ENCODE assay signal across 2 cellular contexts in genomic region chr2:263022-263738, GRCh38.
A peak's percentile ranks its signal among the peaks of the same experiment; 100 is the strongest.
TF ChIP-seq lines count a peak whose summit lies in the region.

No MANE protein-coding gene starts in this region.

TF ChIP-seq in Ishikawa, 13 proteins besides CTCF, POLR2A, EP300 and RAD21:
- TF ChIP-seq CEBPB (IDR thresholded peaks at IDR 0.05): no peak
- no peak for TF ChIP-seq NFIC (IDR thresholded peaks at IDR 0.05)
- TF ChIP-seq FOXM1 (IDR thresholded peaks at IDR 0.05; ENCODE audit: borderline replicate concordance, low read depth): no peak
- peak; percentile 30 for TF ChIP-seq TEAD4 (IDR thresholded peaks at IDR 0.05)

TF ChIP-seq in H1, 55 proteins besides CTCF, POLR2A, EP300 and RAD21:
- peak; percentile 18; the same call in 1 of the 2 replicates for TF ChIP-seq MAX (IDR thresholded peaks at IDR 0.05)
- no peak for TF ChIP-seq RFX5 (IDR thresholded peaks at IDR 0.05; ENCODE audit: borderline replicate concordance, low read depth, low read length)
- 0 out of 2 replicates have a peak, but pooled peaks have one; percentile 31 for TF ChIP-seq TEAD4 (IDR thresholded peaks at IDR 0.05; ENCODE audit: low read depth, low read length)
TF ChIP-seq in H1: peak in this region for 2.
